8 cellular contexts compared by ENCODE assay signal in the genomic region with DNA sequence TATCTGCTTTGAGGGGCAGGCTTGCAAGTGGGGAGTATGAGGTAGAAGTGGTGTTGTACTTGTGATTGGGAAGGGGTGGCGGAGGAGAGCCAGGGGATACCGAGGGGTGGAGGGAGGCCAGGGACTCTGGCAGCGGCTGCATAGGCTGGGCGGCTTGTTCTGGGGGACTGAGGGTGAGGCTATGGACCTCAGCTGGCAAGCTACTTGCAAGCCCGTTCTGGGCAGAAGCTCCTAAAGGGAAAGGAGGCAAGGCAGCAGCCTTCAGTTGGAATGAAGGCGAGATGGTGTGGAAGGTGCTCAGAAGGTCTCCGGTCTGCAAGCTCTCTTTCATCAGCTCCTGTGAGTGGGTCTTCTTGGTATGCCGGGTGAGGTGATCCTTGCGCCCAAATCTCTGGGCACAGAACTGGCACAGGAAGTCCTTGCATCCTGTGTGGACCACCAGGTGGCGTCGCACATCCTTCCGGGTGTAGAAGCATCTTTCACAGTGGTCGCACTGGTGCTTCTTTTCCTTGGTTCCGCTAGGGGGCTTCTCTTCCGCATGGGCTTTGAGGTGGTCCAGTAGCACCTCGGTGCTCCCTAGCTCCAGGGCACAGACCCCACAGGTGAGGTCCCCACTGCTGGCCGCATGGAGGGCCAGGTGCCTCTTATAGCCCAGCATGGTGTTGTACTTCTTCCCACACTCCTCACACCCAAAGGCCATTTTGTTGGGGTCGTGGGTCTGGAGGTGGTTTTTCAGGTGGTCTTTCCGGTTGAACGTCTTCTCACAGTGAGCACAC.
DNase-seq lines count a peak whose midpoint lies in the region; ATAC-seq and TF ChIP-seq lines count a peak whose summit lies in the region.

No MANE protein-coding gene starts in this region.

- no peak overlapping the region for H2AK9ac ChIP-seq in IMR-90 (replicated peaks; ENCODE audit: low read depth, low read length, poor library complexity)

- peak; percentile 47 for TF ChIP-seq RAD21 in IMR-90 (IDR thresholded peaks at IDR 0.05; ENCODE audit: low read length)

- H2BK120ac ChIP-seq in IMR-90 (ENCODE audit: low read depth, low read length), result no peak overlapping the region

- peaks cover 2% of the 10 kb centered on the region for H3K27me3 ChIP-seq in IMR-90 (ENCODE audit: control insufficient read depth, insufficient read depth, low read length)
- no peaks in the 10 kb centered on the region for H3K27me3 ChIP-seq in ascending aorta

- no peak overlapping the region for H2BK5ac ChIP-seq in IMR-90 (ENCODE audit: low read depth, low read length, poor library complexity, severe bottlenecking)

- H3K14ac ChIP-seq in IMR-90 (replicated peaks; ENCODE audit: low read depth, low read length), result no peak overlapping the region

- no peak overlapping the region for H4K5ac ChIP-seq in IMR-90 (ENCODE audit: low read depth, low read length)

- H4K91ac ChIP-seq in IMR-90 (ENCODE audit: insufficient read depth, low read depth, low read length), result no peak overlapping the region

- no TSS peak for BruUV-seq in IMR-90 (replicated peaks; lab: Mats Ljungman, UMichigan)

- H3K4me3 ChIP-seq in AG09309 (ENCODE audit: control insufficient read depth, low read depth, low read length), result no peak overlapping the region
- H3K4me3 ChIP-seq in IMR-90 (ENCODE audit: insufficient read depth, low read depth, low read length), result no peak overlapping the region
- no peak overlapping the region for H3K4me3 ChIP-seq in ascending aorta

- no peak overlapping the region for H3K56ac ChIP-seq in IMR-90 (ENCODE audit: extremely low read depth, insufficient read depth, low read length)

- H3K18ac ChIP-seq in IMR-90 (ENCODE audit: low read depth, low read length), result no peak overlapping the region

- CTCF ChIA-PET in IMR-90 (lab: Yijun Ruan, JAX), result interaction anchor here (0.6 to 1.4 kb wide), 3 partner anchors 62 to 95 kb away, joined by 3 to 5 read pairs (median 3); no protein-coding TSS in a partner anchor

- no peak for TF ChIP-seq POLR2A in IMR-90 (IDR thresholded peaks at IDR 0.05; ENCODE audit: low read depth, low read length)

- 80% methylated on average over 2 of the region's 20 CpGs; no CpG with 5 or more reads in 1 of the 2 experiments for WGBS in IMR-90 (ENCODE audit: extremely low coverage in 2 of 2, insufficient read length in 1 of 2), 2 experiments

- no peak overlapping the region for H3K23ac ChIP-seq in IMR-90 (ENCODE audit: low read depth, low read length)

- POLR2A ChIA-PET in IMR-90 (lab: Charles Lee; ENCODE audit: unreplicated experiment), result no interaction called here

- H3K27ac ChIP-seq in IMR-90 (ENCODE audit: insufficient read depth, low read length), result no peak overlapping the region
- no peak overlapping the region for H3K27ac ChIP-seq in ascending aorta

- H3K9me3 ChIP-seq in IMR-90 (ENCODE audit: control insufficient read depth, insufficient read depth, low read length) (no peaks in the 10 kb centered on the region), ascending aorta (no peaks in the 10 kb centered on the region)

- H3K36me3 ChIP-seq in IMR-90 (ENCODE audit: control insufficient read depth, insufficient read depth, low read length) (peaks cover 5% of the 10 kb centered on the region), ascending aorta (peaks cover 0 to 4% of the 10 kb centered on the region in 2 donors)

- no peak overlapping the region for H2BK15ac ChIP-seq in IMR-90 (ENCODE audit: low read depth, low read length)

- no peak overlapping the region for H2AK5ac ChIP-seq in IMR-90 (ENCODE audit: low read depth, low read length)

- no peaks in the 10 kb centered on the region for H3K4me1 ChIP-seq in IMR-90 (ENCODE audit: control insufficient read depth, insufficient read depth, low read length)
- no peaks in the 10 kb centered on the region for H3K4me1 ChIP-seq in ascending aorta

- H4K20me1 ChIP-seq in IMR-90 (ENCODE audit: insufficient read depth, low read length), result no peaks in the 10 kb centered on the region

- H2AFZ ChIP-seq in IMR-90 (replicated peaks; ENCODE audit: low read length, poor library complexity), result peak overlapping the region; percentile 64

- no peak overlapping the region for H2BK20ac ChIP-seq in IMR-90 (ENCODE audit: low read depth, low read length)

- no peak overlapping the region for H3K9ac ChIP-seq in IMR-90 (ENCODE audit: low read depth, low read length)

- no peak overlapping the region for H3K4me2 ChIP-seq in IMR-90 (ENCODE audit: low read depth, low read length)

- H3K4ac ChIP-seq in IMR-90 (ENCODE audit: low read depth, low read length), result no peak overlapping the region

- no peaks in the 10 kb centered on the region for H3K79me1 ChIP-seq in IMR-90 (ENCODE audit: low read depth in 1 of 2, low read length in 2 of 2)

- ATAC-seq in GM18870 (IDR thresholded peaks at IDR 0.05; ENCODE audit: unreplicated experiment) (peak; percentile 37), IMR-90 (ENCODE audit: low read depth) (no peak)

- TF ChIP-seq CTCF in AG09309 (IDR thresholded peaks at IDR 0.05; ENCODE audit: control insufficient read depth, insufficient read depth, low read depth, low read length, missing control alignments) (peak; percentile 81), IMR-90 (conservative IDR thresholded peaks at IDR 0.05; ENCODE audit: low read depth, low read length) (peak; percentile 55), ascending aorta (IDR thresholded peaks at IDR 0.05) (peak; percentile 26 to 45 (median 43))

- dilution Hi-C loops in IMR-90 (cut with HindIII; ENCODE audit: low sequenced_read_pairs, unreplicated experiment), result no loop called here

- H3K9me1 ChIP-seq in IMR-90 (ENCODE audit: insufficient read depth, low read length), result no peaks in the 10 kb centered on the region

- H4K8ac ChIP-seq in IMR-90 (ENCODE audit: low read depth in 2 of 2, low read length in 2 of 2), result no peak overlapping the region

- intact Hi-C loops in IMR-90 (cut with micrococcal nuclease) (loop anchor here (2.0 to 10.0 kb wide), 2 partner anchors 263 to 367 kb away; no protein-coding TSS in a partner anchor), ascending aorta (cut with DNase I) (loop anchor here (2.0 kb wide), 1 partner anchor 71 kb away; no protein-coding TSS in a partner anchor)

- DNase-seq in AG09309 (ENCODE audit: low read depth) (peak; percentile 4), IMR-90 (peak; percentile 49), SW480 (ENCODE audit: low spot score) (peak; percentile 2), ascending aorta (ENCODE audit: low spot score in 2 of 2) (no peak), islet precursor cell (peak; percentile 84), epidermal melanocyte (ENCODE audit: insufficient read length, low spot score) (no peak)
- DNase-seq in stimulated activated CD8-positive, alpha-beta memory T cell treated with anti-CD3 and anti-CD28 coated beads, Interleukin-12 subunit alpha, Interleukin-12 subunit beta, amount 100 ng/mL, for 1 hour (ENCODE audit: low read depth), result peak; percentile 43

- in situ Hi-C loops in IMR-90 (cut with MboI; ENCODE audit: low sequenced_read_pairs), result no loop called here

TF ChIP-seq in IMR-90, 13 proteins besides CTCF, POLR2A, EP300 and RAD21:
- TF ChIP-seq RCOR1 (IDR thresholded peaks at IDR 0.05; ENCODE audit: insufficient replicate concordance, low read length), result no peak
- TF ChIP-seq, protein P1, sequence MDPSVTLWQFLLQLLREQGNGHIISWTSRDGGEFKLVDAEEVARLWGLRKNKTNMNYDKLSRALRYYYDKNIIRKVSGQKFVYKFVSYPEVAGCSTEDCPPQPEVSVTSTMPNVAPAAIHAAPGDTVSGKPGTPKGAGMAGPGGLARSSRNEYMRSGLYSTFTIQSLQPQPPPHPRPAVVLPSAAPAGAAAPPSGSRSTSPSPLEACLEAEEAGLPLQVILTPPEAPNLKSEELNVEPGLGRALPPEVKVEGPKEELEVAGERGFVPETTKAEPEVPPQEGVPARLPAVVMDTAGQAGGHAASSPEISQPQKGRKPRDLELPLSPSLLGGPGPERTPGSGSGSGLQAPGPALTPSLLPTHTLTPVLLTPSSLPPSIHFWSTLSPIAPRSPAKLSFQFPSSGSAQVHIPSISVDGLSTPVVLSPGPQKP (IDR thresholded peaks at IDR 0.05; ENCODE audit: borderline replicate concordance, low read depth, low read length), result no peak
- TF ChIP-seq SMC3 (IDR thresholded peaks at IDR 0.05; ENCODE audit: low read depth, low read length), result peak; percentile 51

Comparison
In these comparisons a context has a peak if more than half of its experiments do, and no peak if none do; other contexts are left out.
1. DNase-seq: peak in AG09309 (single experiment), IMR-90 (single experiment), SW480 (single experiment), islet precursor cell (single experiment) and stimulated activated CD8-positive, alpha-beta memory T cell treated with anti-CD3 and anti-CD28 coated beads, Interleukin-12 subunit alpha, Interleukin-12 subunit beta, amount 100 ng/mL, for 1 hour (single experiment); none in ascending aorta (0 of 2) and epidermal melanocyte (single experiment).
2. Peak in every context shown above with its lines, with median percentiles within 50 percentile points of each other: CTCF ChIP-seq.